Comparison of ENCODE assay signal across 8 cellular contexts in the genomic region with DNA sequence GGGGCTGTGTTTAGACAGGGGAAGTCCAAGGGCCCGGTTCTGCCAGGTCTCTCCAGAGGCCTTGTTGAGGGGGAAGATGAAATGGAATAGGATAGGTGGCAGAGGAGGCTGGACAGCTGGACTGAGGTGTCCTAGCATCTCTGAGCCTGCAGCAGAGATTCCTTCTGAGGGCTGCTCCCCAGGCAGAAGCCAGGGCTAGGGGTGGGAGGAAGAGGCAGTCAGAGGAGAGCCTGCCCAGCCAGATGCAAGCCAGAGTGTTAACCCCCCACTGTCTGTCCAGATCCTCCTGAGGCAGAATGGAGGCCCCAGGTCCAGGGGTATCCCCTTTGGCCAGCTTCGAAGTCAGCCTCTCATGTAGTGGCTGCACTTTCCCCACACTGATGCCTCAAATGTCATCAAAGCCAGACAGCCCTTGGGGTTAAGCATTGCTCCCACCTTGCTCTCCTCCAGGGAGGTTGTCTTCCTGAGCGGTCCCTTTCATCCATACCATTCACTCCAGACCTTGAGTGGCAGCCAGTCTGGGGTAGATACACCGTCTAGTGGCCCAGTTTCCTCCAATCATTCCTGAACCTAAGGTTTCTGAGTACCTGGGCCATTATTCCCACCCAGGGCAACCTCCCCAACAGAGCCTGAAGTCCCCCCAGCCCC. TPM values are rescaled to one million over a fixed set of nuclear protein-coding genes. Genes with fewer than 3 reads are reported as not detected.
DNase-seq lines count a peak whose midpoint lies in the region; FAIRE-seq and TF ChIP-seq lines count a peak whose summit lies in the region.
"Had no signal": no experiment of that assay in that cellular context is flagged by ENCODE, and none has a peak within 500 bp of the region (broad histone marks: within the 10 kb centered on the region; RNA-seq: fewer than 3 reads in every experiment).

No MANE protein-coding gene starts in this region.

- TF ChIP-seq POLR2A in lower leg skin (IDR thresholded peaks at IDR 0.05) = no peak

- H3K9ac ChIP-seq in astrocyte (ENCODE audit: low read length) (peak overlapping the region; percentile 83), subcutaneous abdominal adipose tissue (ENCODE audit: low read length in 5 of 5) (peak overlapping the region; percentile 40 to 89 (median 80))

- TF ChIP-seq CTCF in HFF-Myc (IDR thresholded peaks at IDR 0.05; ENCODE audit: low read depth, low read length, missing control alignments) = no peak
- TF ChIP-seq CTCF in astrocyte (IDR thresholded peaks at IDR 0.05; ENCODE audit: insufficient read depth, low read depth, low read length) = no peak
- TF ChIP-seq CTCF in lower leg skin (IDR thresholded peaks at IDR 0.05) = no peak

- no peak overlapping the region for H3K27ac Mint-ChIP-seq in astrocyte (ENCODE audit: unreplicated experiment)

- H3K9me3 Mint-ChIP-seq in astrocyte (ENCODE audit: unreplicated experiment) = peaks cover 7% of the 10 kb centered on the region

- peak overlapping the region; percentile 94 for H3K4me3 Mint-ChIP-seq in astrocyte (ENCODE audit: unreplicated experiment)

- H3K4me2 ChIP-seq in astrocyte (ENCODE audit: low read length) = peak overlapping the region; percentile 97

- H3K27ac ChIP-seq in astrocyte (ENCODE audit: low read depth, low read length) (no peak overlapping the region), subcutaneous abdominal adipose tissue (ENCODE audit: low read depth, low read length) (peak overlapping the region; percentile 88)

- peaks cover 34% of the 10 kb centered on the region for H3K36me3 Mint-ChIP-seq in astrocyte (ENCODE audit: low read depth, unreplicated experiment)

- H3K9me3 ChIP-seq in astrocyte (ENCODE audit: insufficient read depth, low read depth, low read length) (no peaks in the 10 kb centered on the region), subcutaneous abdominal adipose tissue (ENCODE audit: control insufficient read depth in 5 of 5, low read length in 5 of 5) (no peaks in the 10 kb centered on the region)

- peaks cover 55% of the 10 kb centered on the region for H4K20me1 ChIP-seq in astrocyte (ENCODE audit: insufficient read depth, low read length)

- no peaks in the 10 kb centered on the region for H3K36me3 ChIP-seq in astrocyte (ENCODE audit: insufficient read depth, low read length)
- peaks cover 6 to 31% (median 28%) of the 10 kb centered on the region in 5 donors for H3K36me3 ChIP-seq in subcutaneous abdominal adipose tissue (ENCODE audit: control insufficient read depth in 5 of 5, insufficient read depth in 5 of 5, low read length in 5 of 5)

- peak overlapping the region; percentile 84 for H3K4me3 ChIP-seq in HFF-Myc (replicated peaks; ENCODE audit: low read depth, low read length)
- H3K4me3 ChIP-seq in astrocyte (ENCODE audit: insufficient read depth, low read depth, low read length) = no peak overlapping the region
- peak overlapping the region; percentile 76 for H3K4me3 ChIP-seq in lower leg skin (ENCODE audit: low read depth, poor library complexity, severe bottlenecking)
- peak overlapping the region; percentile 77 to 94 (median 88) for H3K4me3 ChIP-seq in subcutaneous abdominal adipose tissue (ENCODE audit: low read depth in 1 of 5, low read length in 5 of 5)

- no peak for FAIRE-seq in astrocyte (lab: Jason Lieb, UNC)

- H3K4me1 Mint-ChIP-seq in astrocyte (ENCODE audit: low read depth, unreplicated experiment) = peaks cover 8% of the 10 kb centered on the region

- H2AFZ ChIP-seq in astrocyte (ENCODE audit: low read depth, low read length) = no peak overlapping the region

- H3K4me1 ChIP-seq in astrocyte (ENCODE audit: insufficient read depth, low read length) (peaks cover 24% of the 10 kb centered on the region), subcutaneous abdominal adipose tissue (ENCODE audit: control insufficient read depth in 5 of 5, insufficient read depth in 5 of 5, low read length in 5 of 5) (peaks cover 11 to 62% (median 50%) of the 10 kb centered on the region in 5 donors)

- intact Hi-C loops in lower leg skin (cut with DNase I; ENCODE audit: low total_unique reads) = no loop called here

- 47 to 54% methylated on average over 4 of the region's 4 CpGs for WGBS in lower leg skin, 2 donors

- H3K79me2 ChIP-seq in astrocyte (ENCODE audit: insufficient read depth, low read length) = peaks cover 36% of the 10 kb centered on the region

- H3K27me3 ChIP-seq in astrocyte (ENCODE audit: insufficient read depth, low read length) (peaks cover 8% of the 10 kb centered on the region), subcutaneous abdominal adipose tissue (ENCODE audit: control insufficient read depth in 5 of 5, insufficient read depth in 4 of 5, low read length in 5 of 5) (no peaks in the 10 kb centered on the region)

- DNase-seq in HFF-Myc (ENCODE audit: extremely low read depth, low read depth) (no peak), astrocyte (ENCODE audit: low read depth) (no peak), lower leg skin (ENCODE audit: low spot score in 2 of 2) (no peak), globus pallidus (ENCODE audit: low spot score) (no peak)
- DNase-seq in stimulated activated CD8-positive, alpha-beta memory T cell treated with anti-CD3 and anti-CD28 coated beads, Interleukin-4, amount 100 ng/mL, for 48 hours = no peak
- DNase-seq in stimulated activated CD4-positive, alpha-beta T cell treated with anti-CD3 and anti-CD28 coated beads, Interleukin-4, amount 100 ng/mL, for 4 hours = no peak
- DNase-seq: NCI-H345 had no signal

- peaks cover 61% of the 10 kb centered on the region for H3K27me3 Mint-ChIP-seq in astrocyte (ENCODE audit: low read depth, unreplicated experiment)

RNA-seq across cellular contexts. Expression of gene CSF1, which starts 1.7 kb away (rescaled TPM):
- total RNA-seq in astrocyte = 12.3 and 17.5 TPM in 2 replicates
- 10 to 100 TPM in 3 of 4 donors, 1 to 10 TPM in 1; 9.7 to 41.9 (median 22.0) TPM for total RNA-seq in lower leg skin
